ENCODE assay signal across 1 cellular context in the genomic region with DNA sequence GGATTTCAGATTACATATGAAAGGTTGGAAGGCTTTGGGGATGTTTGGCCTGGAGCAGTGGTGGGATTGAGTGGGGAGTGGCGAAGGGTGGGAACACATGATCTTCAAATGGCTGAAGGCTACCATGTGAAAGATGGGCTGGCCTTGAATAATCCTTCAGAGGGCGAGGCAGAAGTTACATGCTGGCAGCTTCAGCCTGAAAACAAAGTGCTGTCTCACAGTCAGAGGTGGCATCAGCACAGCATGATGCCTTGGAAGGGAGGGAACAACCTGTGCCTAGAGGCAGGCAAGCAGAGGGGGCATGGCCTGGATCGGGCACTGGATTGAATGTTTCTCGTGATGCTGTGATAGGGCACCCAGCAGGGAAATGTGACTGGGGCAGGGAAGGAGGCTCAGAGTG.
TF ChIP-seq lines count a peak whose summit lies in the region.

No MANE protein-coding gene starts in this region.

TF ChIP-seq in GM23338, 12 proteins besides CTCF, POLR2A, EP300 and RAD21 (continued from another document):
- TF ChIP-seq, protein P1, sequence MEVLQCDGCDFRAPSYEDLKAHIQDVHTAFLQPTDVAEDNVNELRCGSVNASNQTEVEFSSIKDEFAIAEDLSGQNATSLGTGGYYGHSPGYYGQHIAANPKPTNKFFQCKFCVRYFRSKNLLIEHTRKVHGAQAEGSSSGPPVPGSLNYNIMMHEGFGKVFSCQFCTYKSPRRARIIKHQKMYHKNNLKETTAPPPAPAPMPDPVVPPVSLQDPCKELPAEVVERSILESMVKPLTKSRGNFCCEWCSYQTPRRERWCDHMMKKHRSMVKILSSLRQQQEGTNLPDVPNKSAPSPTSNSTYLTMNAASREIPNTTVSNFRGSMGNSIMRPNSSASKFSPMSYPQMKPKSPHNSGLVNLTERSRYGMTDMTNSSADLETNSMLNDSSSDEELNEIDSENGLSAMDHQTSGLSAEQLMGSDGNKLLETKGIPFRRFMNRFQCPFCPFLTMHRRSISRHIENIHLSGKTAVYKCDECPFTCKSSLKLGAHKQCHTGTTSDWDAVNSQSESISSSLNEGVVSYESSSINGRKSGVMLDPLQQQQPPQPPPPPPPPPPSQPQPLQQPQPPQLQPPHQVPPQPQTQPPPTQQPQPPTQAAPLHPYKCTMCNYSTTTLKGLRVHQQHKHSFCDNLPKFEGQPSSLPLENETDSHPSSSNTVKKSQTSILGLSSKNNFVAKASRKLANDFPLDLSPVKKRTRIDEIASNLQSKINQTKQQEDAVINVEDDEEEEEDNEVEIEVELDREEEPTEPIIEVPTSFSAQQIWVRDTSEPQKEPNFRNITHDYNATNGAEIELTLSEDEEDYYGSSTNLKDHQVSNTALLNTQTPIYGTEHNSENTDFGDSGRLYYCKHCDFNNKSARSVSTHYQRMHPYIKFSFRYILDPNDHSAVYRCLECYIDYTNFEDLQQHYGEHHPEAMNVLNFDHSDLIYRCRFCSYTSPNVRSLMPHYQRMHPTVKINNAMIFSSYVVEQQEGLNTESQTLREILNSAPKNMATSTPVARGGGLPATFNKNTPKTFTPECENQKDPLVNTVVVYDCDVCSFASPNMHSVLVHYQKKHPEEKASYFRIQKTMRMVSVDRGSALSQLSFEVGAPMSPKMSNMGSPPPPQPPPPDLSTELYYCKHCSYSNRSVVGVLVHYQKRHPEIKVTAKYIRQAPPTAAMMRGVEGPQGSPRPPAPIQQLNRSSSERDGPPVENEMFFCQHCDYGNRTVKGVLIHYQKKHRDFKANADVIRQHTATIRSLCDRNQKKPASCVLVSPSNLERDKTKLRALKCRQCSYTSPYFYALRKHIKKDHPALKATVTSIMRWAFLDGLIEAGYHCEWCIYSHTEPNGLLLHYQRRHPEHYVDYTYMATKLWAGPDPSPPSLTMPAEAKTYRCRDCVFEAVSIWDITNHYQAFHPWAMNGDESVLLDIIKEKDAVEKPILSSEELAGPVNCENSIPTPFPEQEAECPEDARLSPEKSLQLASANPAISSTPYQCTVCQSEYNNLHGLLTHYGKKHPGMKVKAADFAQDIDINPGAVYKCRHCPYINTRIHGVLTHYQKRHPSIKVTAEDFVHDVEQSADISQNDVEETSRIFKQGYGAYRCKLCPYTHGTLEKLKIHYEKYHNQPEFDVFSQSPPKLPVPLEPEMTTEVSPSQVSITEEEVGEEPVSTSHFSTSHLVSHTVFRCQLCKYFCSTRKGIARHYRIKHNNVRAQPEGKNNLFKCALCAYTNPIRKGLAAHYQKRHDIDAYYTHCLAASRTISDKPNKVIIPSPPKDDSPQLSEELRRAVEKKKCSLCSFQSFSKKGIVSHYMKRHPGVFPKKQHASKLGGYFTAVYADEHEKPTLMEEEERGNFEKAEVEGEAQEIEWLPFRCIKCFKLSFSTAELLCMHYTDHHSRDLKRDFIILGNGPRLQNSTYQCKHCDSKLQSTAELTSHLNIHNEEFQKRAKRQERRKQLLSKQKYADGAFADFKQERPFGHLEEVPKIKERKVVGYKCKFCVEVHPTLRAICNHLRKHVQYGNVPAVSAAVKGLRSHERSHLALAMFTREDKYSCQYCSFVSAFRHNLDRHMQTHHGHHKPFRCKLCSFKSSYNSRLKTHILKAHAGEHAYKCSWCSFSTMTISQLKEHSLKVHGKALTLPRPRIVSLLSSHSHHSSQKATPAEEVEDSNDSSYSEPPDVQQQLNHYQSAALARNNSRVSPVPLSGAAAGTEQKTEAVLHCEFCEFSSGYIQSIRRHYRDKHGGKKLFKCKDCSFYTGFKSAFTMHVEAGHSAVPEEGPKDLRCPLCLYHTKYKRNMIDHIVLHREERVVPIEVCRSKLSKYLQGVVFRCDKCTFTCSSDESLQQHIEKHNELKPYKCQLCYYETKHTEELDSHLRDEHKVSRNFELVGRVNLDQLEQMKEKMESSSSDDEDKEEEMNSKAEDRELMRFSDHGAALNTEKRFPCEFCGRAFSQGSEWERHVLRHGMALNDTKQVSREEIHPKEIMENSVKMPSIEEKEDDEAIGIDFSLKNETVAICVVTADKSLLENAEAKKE (CRISPR knock-in tag; IDR thresholded peaks at IDR 0.05), result no peak
- TF ChIP-seq POLR2AphosphoS5 (IDR thresholded peaks at IDR 0.05; ENCODE audit: low read depth) (no peak), JUNB (IDR thresholded peaks at IDR 0.05; ENCODE audit: unreplicated experiment) (no peak), ZNF331 (CRISPR knock-in tag; IDR thresholded peaks at IDR 0.05; ENCODE audit: low read depth) (no peak), EZH2 (IDR thresholded peaks at IDR 0.05; ENCODE audit: low read depth, unreplicated experiment) (no peak), EZH2phosphoT487 (IDR thresholded peaks at IDR 0.05; ENCODE audit: unreplicated experiment) (no peak)
- TF ChIP-seq, protein P2, sequence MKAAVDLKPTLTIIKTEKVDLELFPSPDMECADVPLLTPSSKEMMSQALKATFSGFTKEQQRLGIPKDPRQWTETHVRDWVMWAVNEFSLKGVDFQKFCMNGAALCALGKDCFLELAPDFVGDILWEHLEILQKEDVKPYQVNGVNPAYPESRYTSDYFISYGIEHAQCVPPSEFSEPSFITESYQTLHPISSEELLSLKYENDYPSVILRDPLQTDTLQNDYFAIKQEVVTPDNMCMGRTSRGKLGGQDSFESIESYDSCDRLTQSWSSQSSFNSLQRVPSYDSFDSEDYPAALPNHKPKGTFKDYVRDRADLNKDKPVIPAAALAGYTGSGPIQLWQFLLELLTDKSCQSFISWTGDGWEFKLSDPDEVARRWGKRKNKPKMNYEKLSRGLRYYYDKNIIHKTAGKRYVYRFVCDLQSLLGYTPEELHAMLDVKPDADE (IDR thresholded peaks at IDR 0.05), result no peak
